In the genomic region with DNA sequence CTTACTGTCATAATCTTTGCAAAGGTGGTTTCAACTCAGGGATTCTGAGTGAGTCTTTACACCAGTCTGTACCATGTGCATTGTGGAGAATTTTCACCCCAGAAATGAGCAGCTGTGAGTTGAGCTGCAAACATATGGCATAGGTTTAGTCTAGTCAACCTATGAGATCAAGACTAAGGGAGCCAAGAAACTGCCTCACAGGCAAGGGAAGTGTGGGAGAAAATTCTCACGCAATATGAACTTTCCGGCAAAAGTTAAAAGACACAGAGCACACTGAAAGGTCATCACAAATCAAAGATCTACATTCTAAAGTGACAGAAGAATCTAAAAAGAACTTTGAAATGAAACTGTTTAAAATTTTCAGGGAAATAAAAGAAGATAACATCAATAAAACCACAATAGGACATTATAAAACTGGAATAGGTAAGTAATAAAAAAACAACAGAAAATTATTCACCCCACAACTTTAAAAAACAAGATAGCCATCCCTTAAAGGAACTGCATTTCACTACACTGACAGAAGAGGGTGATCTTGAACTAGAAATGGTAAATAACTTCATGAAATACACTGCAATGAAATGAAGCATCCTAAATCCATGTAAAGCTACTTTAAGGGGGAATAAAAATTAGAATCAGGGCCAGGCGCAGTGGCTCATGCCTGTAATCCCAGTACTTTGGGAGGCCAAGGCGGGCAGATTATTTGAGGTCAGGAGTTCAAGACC, we compare ENCODE assay signal across 8 cellular contexts.
DNase-seq lines count a peak whose midpoint lies in the region; ATAC-seq, FAIRE-seq and TF ChIP-seq lines count a peak whose summit lies in the region.

No MANE protein-coding gene starts in this region.

- H3K9ac ChIP-seq in endothelial cell of umbilical vein (replicated peaks; ENCODE audit: extremely low read depth, insufficient read depth, low read length): no peak overlapping the region

- H3K79me2 ChIP-seq in endothelial cell of umbilical vein (ENCODE audit: control insufficient read depth, insufficient read depth, low read length): no peaks in the 10 kb centered on the region

- no peaks in the 10 kb centered on the region for H4K20me1 ChIP-seq in endothelial cell of umbilical vein (replicated peaks; ENCODE audit: control insufficient read depth, extremely low read depth, insufficient read depth, low read length)

- POLR2A ChIA-PET in endothelial cell of umbilical vein (lab: Charles Lee): no interaction called here

- intact Hi-C loops in endothelial cell of umbilical vein (cut with micrococcal nuclease): loop anchor here (1.0 to 2.0 kb wide), 4 partner anchors 38 to 542 kb away; a partner anchor contains a TSS
- intact Hi-C loops in esophagus squamous epithelium (cut with DNase I): no loop called here

- TF ChIP-seq POLR2A in endothelial cell of umbilical vein (IDR thresholded peaks at IDR 0.05; ENCODE audit: low read depth, low read length): no peak
- no peak for TF ChIP-seq POLR2A in esophagus squamous epithelium (IDR thresholded peaks at IDR 0.05)

- no peak overlapping the region for H3K27ac ChIP-seq in endothelial cell of umbilical vein (ENCODE audit: insufficient read depth, low read depth, low read length)
- no peak overlapping the region for H3K27ac ChIP-seq in esophagus squamous epithelium

- H3K4me3 ChIP-seq in endothelial cell of umbilical vein (replicated peaks in 1 of 3; ENCODE audit: insufficient read depth in 1 of 3, low read depth in 1 of 3, low read length in 3 of 3) (no peak overlapping the region), skeletal muscle cell (ENCODE audit: low read depth, low read length) (no peak overlapping the region), esophagus squamous epithelium (no peak overlapping the region)

- FAIRE-seq in endothelial cell of umbilical vein (lab: Jason Lieb, UNC): no peak

- CTCF ChIA-PET in endothelial cell of umbilical vein (lab: Charles Lee): interaction anchor here (0.6 to 2.6 kb wide), 18 partner anchors 12 to 1542 kb away, joined by 3 to 49 read pairs (median 4); a partner anchor contains a TSS

- peak; percentile 6 to 27 for DNase-seq in NCI-H526 (lab: John Stamatoyannopoulos, UW)
- DNase-seq in NCI-H526 treated with DMSO at 0.1 percent for 48 hours (lab: John Stamatoyannopoulos, UW): no peak
- DNase-seq in NCI-H82 (lab: John Stamatoyannopoulos, UW): peak; percentile 71
- peak; percentile 31 for DNase-seq in endothelial cell of umbilical vein (ENCODE audit: low read depth, low spot score)
- DNase-seq in skeletal muscle cell (ENCODE audit: low read depth): peak; percentile 10
- no peak for DNase-seq in G401 (ENCODE audit: low spot score)
- DNase-seq in esophagus squamous epithelium (lab: John Stamatoyannopoulos, UW): no peak

- H3K4me2 ChIP-seq in endothelial cell of umbilical vein (ENCODE audit: insufficient read depth, low read length): no peak overlapping the region

- no peak for ATAC-seq in HG03280 (IDR thresholded peaks at IDR 0.05; ENCODE audit: unreplicated experiment)

- H3K9me3 ChIP-seq in endothelial cell of umbilical vein (replicated peaks; ENCODE audit: control insufficient read depth, insufficient read depth, low read length) (no peaks in the 10 kb centered on the region), esophagus squamous epithelium (no peaks in the 10 kb centered on the region)

- no TSS peak for BruUV-seq in endothelial cell of umbilical vein (replicated peaks; lab: Mats Ljungman, UMichigan)

- no peak overlapping the region for H2AFZ ChIP-seq in endothelial cell of umbilical vein (ENCODE audit: low read depth, low read length)

- H3K36me3 ChIP-seq in endothelial cell of umbilical vein (ENCODE audit: control insufficient read depth in 2 of 2, extremely low read depth in 1 of 2, insufficient read depth in 2 of 2, low read length in 2 of 2) (no peaks in the 10 kb centered on the region), esophagus squamous epithelium (no peaks in the 10 kb centered on the region)

- in situ Hi-C loops in G401 (cut with HindIII; ENCODE audit: low sequenced_read_pairs): no loop called here

- TF ChIP-seq CTCF in endothelial cell of umbilical vein (IDR thresholded peaks at IDR 0.05; ENCODE audit: extremely low read depth in 1 of 2, insufficient read depth in 1 of 2, low read depth in 1 of 2, low read length in 2 of 2): peak; percentile 7 to 10
- TF ChIP-seq CTCF in esophagus squamous epithelium (IDR thresholded peaks at IDR 0.05): peak in 3 of 6 experiments; percentile 13 to 50 (median 25)

- H3K4me1 ChIP-seq in endothelial cell of umbilical vein (ENCODE audit: control insufficient read depth, extremely low read depth, insufficient read depth, low read length) (no peaks in the 10 kb centered on the region), esophagus squamous epithelium (peaks cover 0 to 4% (median 0%) of the 10 kb centered on the region in 3 donors)

- H3K9me1 ChIP-seq in endothelial cell of umbilical vein (replicated peaks; ENCODE audit: control insufficient read depth, extremely low read depth, insufficient read depth, low read length): no peaks in the 10 kb centered on the region

- WGBS in esophagus squamous epithelium, 2 donors: 73 to 86% methylated on average over 4 of the region's 4 CpGs

- peaks cover 12 to 19% of the 10 kb centered on the region in 2 experiments for H3K27me3 ChIP-seq in endothelial cell of umbilical vein (ENCODE audit: control insufficient read depth in 2 of 2, insufficient read depth in 2 of 2, low read length in 2 of 2)
- H3K27me3 ChIP-seq in esophagus squamous epithelium: peaks cover 0 to 18% (median 0%) of the 10 kb centered on the region in 4 donors

- dilution Hi-C loops in endothelial cell of umbilical vein (cut with MboI; ENCODE audit: extremely low pct_ligation_motif_present, low sequenced_read_pairs): no loop called here

TF ChIP-seq in endothelial cell of umbilical vein, 7 proteins besides CTCF, POLR2A, EP300 and RAD21:
- TF ChIP-seq MYC (IDR thresholded peaks at IDR 0.05; ENCODE audit: low read depth, low read length): no peak
- no peak for TF ChIP-seq POLR2AphosphoS5 (IDR thresholded peaks at IDR 0.05; ENCODE audit: insufficient read depth, low read depth, low read length)
- TF ChIP-seq, protein P1, sequence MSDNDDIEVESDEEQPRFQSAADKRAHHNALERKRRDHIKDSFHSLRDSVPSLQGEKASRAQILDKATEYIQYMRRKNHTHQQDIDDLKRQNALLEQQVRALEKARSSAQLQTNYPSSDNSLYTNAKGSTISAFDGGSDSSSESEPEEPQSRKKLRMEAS (IDR thresholded peaks at IDR 0.05; ENCODE audit: insufficient read depth, insufficient read length): no peak
- TF ChIP-seq FOS (IDR thresholded peaks at IDR 0.05; ENCODE audit: borderline replicate concordance, insufficient read depth, low read length): no peak
- no peak for TF ChIP-seq EZH2 (IDR thresholded peaks at IDR 0.05; ENCODE audit: borderline replicate concordance, low read depth, low read length, severe bottlenecking)
- TF ChIP-seq JUN (IDR thresholded peaks at IDR 0.05; ENCODE audit: borderline replicate concordance, insufficient read depth, insufficient read length, low read depth): no peak
- TF ChIP-seq GATA2 (IDR thresholded peaks at IDR 0.05; ENCODE audit: insufficient read depth, insufficient read length, low read depth, low read length): no peak

Comparison
In these comparisons a context has a peak if more than half of its experiments do, and no peak if none do; other contexts are left out.
1. DNase-seq: peak in NCI-H526 (2 of 2), NCI-H82 (single experiment), endothelial cell of umbilical vein (single experiment) and skeletal muscle cell (single experiment); none in NCI-H526 treated with DMSO at 0.1 percent for 48 hours (single experiment), G401 (single experiment) and esophagus squamous epithelium (single experiment).